ENCODE assay signal across 15 cellular contexts in genomic region chr2:6370753-6371152, GRCh38.
DNase-seq lines count a peak whose midpoint lies in the region; TF ChIP-seq lines count a peak whose summit lies in the region.
"Had no signal": no experiment of that assay in that cellular context is flagged by ENCODE, and none has a peak within 500 bp of the region (broad histone marks: within the 10 kb centered on the region; RNA-seq: fewer than 3 reads in every experiment).

No MANE protein-coding gene starts in this region.

- WGBS in trophoblast cell (ENCODE audit: extremely low coverage, insufficient coverage, insufficient read length): no CpG with 5 or more reads among the region's 5 CpGs

- peak overlapping the region; percentile 0 for H2BK120ac ChIP-seq in trophoblast cell (ENCODE audit: insufficient read depth, low read length, poor library complexity)

- H2BK12ac ChIP-seq in trophoblast cell (ENCODE audit: low read length): peak overlapping the region; percentile 74

- no peak overlapping the region for H3K4ac ChIP-seq in trophoblast cell (ENCODE audit: low read depth, low read length)

- H3K36me3 ChIP-seq in BJ (ENCODE audit: control insufficient read depth, insufficient read depth, low read length) (no peaks in the 10 kb centered on the region), trophoblast cell (ENCODE audit: control insufficient read depth in 1 of 2, insufficient read depth in 2 of 2, low read length in 2 of 2) (peaks cover 0 to 1% of the 10 kb centered on the region in 2 experiments), tibial artery (no peaks in the 10 kb centered on the region)

- H3K4me3 Mint-ChIP-seq in brain: no peak overlapping the region
- H3K4me3 Mint-ChIP-seq: CD14-positive monocyte had no signal

- TF ChIP-seq CTCF in BJ (IDR thresholded peaks at IDR 0.05; ENCODE audit: insufficient read depth, low read depth, low read length) (no peak), brain (conservative IDR thresholded peaks at IDR 0.05) (no peak), tibial artery (IDR thresholded peaks at IDR 0.05) (no peak)

- no peak overlapping the region for H2AFZ ChIP-seq in trophoblast cell (ENCODE audit: insufficient read depth, low read length, poor library complexity)
- H2AFZ ChIP-seq: PC-9 had no signal

- DNase-seq in BJ (ENCODE audit: low read depth) (peak; percentile 50), NCI-H524 treated with DMSO at 0.1 percent for 48 hours (lab: John Stamatoyannopoulos, UW) (peak; percentile 97), trophoblast cell (no peak), tibial artery (no peak), UCSD-AML1 (lab: John Stamatoyannopoulos, UW; ENCODE audit: unreplicated experiment) (no peak), GM19240 (ENCODE audit: insufficient read length, low spot score) (no peak)
- DNase-seq in activated effector memory CD4-positive, alpha-beta T cell treated with anti-CD3 and anti-CD28 coated beads, Interleukin-2, amount 50 U/mL, for 16 hours: no peak
- DNase-seq: GOT3, KBM-7, NCI-H1436 treated with DMSO at 0.1 percent for 48 hours, NCI-H2081, NCI-H526, PC-9 had no signal

- H3K9ac ChIP-seq in trophoblast cell (ENCODE audit: low read length): no peak overlapping the region

- H3K9me3 ChIP-seq in trophoblast cell (ENCODE audit: insufficient read depth, low read depth, low read length): peaks cover 1% of the 10 kb centered on the region
- H3K9me3 ChIP-seq in tibial artery: no peaks in the 10 kb centered on the region

- H3K4me3 ChIP-seq in BJ (ENCODE audit: low read depth, low read length): no peak overlapping the region
- no peak overlapping the region for H3K4me3 ChIP-seq in trophoblast cell (ENCODE audit: low read depth, low read length)
- no peak overlapping the region for H3K4me3 ChIP-seq in tibial artery
- H3K4me3 ChIP-seq: PC-9 had no signal

- H3K79me2 ChIP-seq in trophoblast cell (ENCODE audit: control insufficient read depth, insufficient read depth, low read length, poor library complexity): no peaks in the 10 kb centered on the region

- no peaks in the 10 kb centered on the region for H3K36me3 Mint-ChIP-seq in brain
- H3K36me3 Mint-ChIP-seq: CD14-positive monocyte had no signal

- no peak overlapping the region for H3K4me2 ChIP-seq in trophoblast cell (ENCODE audit: low read length)
- H3K4me2 ChIP-seq: PC-9 had no signal

- H3K14ac ChIP-seq in trophoblast cell (ENCODE audit: low read length): peak overlapping the region; percentile 8

- CTCF ChIA-PET in BJ (lab: Yijun Ruan, JAX): interaction anchor here (0.9 to 1.3 kb wide), 2 partner anchors 17 to 402 kb away, joined by 3 read pairs; no protein-coding TSS in a partner anchor

- peaks cover 23% of the 10 kb centered on the region for H3K79me1 ChIP-seq in trophoblast cell (ENCODE audit: low read length)

- POLR2A ChIA-PET in BJ (lab: Charles Lee): no interaction called here

- peaks cover 13% of the 10 kb centered on the region for H3K4me1 Mint-ChIP-seq in brain
- H3K4me1 Mint-ChIP-seq: CD14-positive monocyte had no signal

- H3K4me1 ChIP-seq in trophoblast cell (ENCODE audit: control insufficient read depth in 1 of 2, insufficient read depth in 2 of 2, low read length in 2 of 2) (peaks cover 2 to 11% of the 10 kb centered on the region in 2 experiments), tibial artery (no peaks in the 10 kb centered on the region)

- H4K91ac ChIP-seq in trophoblast cell (ENCODE audit: low read depth, low read length): peak overlapping the region; percentile 17

- H3K27me3 ChIP-seq in BJ (ENCODE audit: control insufficient read depth, insufficient read depth, low read length) (no peaks in the 10 kb centered on the region), trophoblast cell (ENCODE audit: insufficient read depth, low read length) (no peaks in the 10 kb centered on the region), tibial artery (no peaks in the 10 kb centered on the region)

- H2BK5ac ChIP-seq in trophoblast cell (ENCODE audit: low read depth, low read length, poor library complexity): no peak overlapping the region

- no peak overlapping the region for H3K18ac ChIP-seq in trophoblast cell (ENCODE audit: low read length)

- H3K9me3 Mint-ChIP-seq in brain: peaks cover 6 to 27% (median 14%) of the 10 kb centered on the region in 5 experiments

- no peak overlapping the region for H4K8ac ChIP-seq in trophoblast cell (ENCODE audit: low read depth, low read length)

- peak overlapping the region; percentile 12 for H2AK5ac ChIP-seq in trophoblast cell (ENCODE audit: low read length)

- peak overlapping the region in 3 of 5 experiments; percentile 34 to 56 (median 49) for H3K27ac Mint-ChIP-seq in brain
- H3K27ac Mint-ChIP-seq: CD14-positive monocyte had no signal

- H3K27ac ChIP-seq in trophoblast cell (ENCODE audit: low read depth, low read length) (no peak overlapping the region), tibial artery (no peak overlapping the region)
- H3K27ac ChIP-seq: PC-9 had no signal

- intact Hi-C loops in tibial artery (cut with DNase I; ENCODE audit: low total_unique reads): no loop called here

- H3K27me3 Mint-ChIP-seq in brain: no peaks in the 10 kb centered on the region

- H4K12ac ChIP-seq in trophoblast cell (ENCODE audit: low read depth, low read length): no peak overlapping the region

- no peak overlapping the region for H3K23ac ChIP-seq in trophoblast cell (ENCODE audit: low read length)

Comparison
In these comparisons a context has a peak if more than half of its experiments do, and no peak if none do; other contexts are left out.
1. DNase-seq: peak in BJ (single experiment) and NCI-H524 treated with DMSO at 0.1 percent for 48 hours (single experiment); none in trophoblast cell (0 of 2), tibial artery (0 of 2), UCSD-AML1 (single experiment), GM19240 (single experiment) and activated effector memory CD4-positive, alpha-beta T cell treated with anti-CD3 and anti-CD28 coated beads, Interleukin-2, amount 50 U/mL, for 16 hours (single experiment).